26 cellular contexts compared by ENCODE assay signal in genomic region chr2:194003911-194004310, GRCh38.
"Had no signal": no experiment of that assay in that cellular context is flagged by ENCODE, and none has a peak within 500 bp of the region (broad histone marks: within the 10 kb centered on the region; RNA-seq: fewer than 3 reads in every experiment).

No MANE protein-coding gene starts in this region.

- ATAC-seq: activated CD4-positive, alpha-beta T cell treated with anti-CD3 and anti-CD28 coated beads for 36 hours; activated naive CD4-positive, alpha-beta T cell treated with anti-CD3 and anti-CD28 coated beads, Interleukin-2, amount 50 U/mL, for 72 hours; activated T-cell treated with anti-CD3 and anti-CD28 coated beads, Interleukin-2, amount 50 U/mL, for 72 hours; body of pancreas; esophagus mucosa; gastrocnemius medialis; left ventricle myocardium superior; right lobe of liver; stimulated activated naive CD8-positive, alpha-beta T cell treated with anti-CD3 and anti-CD28 coated beads, Interleukin-15, amount 100 ng/mL, for 72 hours had no signal

- H3K4me3 ChIP-seq: body of pancreas, gastrocnemius medialis, ovary, right lobe of liver, vagina had no signal

- H3K27ac ChIP-seq: body of pancreas, gastrocnemius medialis, neutrophil, ovary, right lobe of liver, vagina had no signal

- H3K4me1 ChIP-seq: body of pancreas, gastrocnemius medialis, right lobe of liver, vagina had no signal

- H3K9me3 ChIP-seq: body of pancreas, gastrocnemius medialis, neutrophil, ovary, right lobe of liver, vagina had no signal

- H3K36me3 ChIP-seq: gastrocnemius medialis, neutrophil, ovary, right lobe of liver, vagina had no signal

- FAIRE-seq: endothelial cell of umbilical vein, small intestine had no signal

- H3K27me3 ChIP-seq: body of pancreas, gastrocnemius medialis, neutrophil, ovary, right lobe of liver, vagina had no signal

- DNase-seq: activated CD4-positive, alpha-beta T cell treated with anti-CD3 and anti-CD28 coated beads for 36 hours; activated CD4-positive, alpha-beta T cell treated with anti-CD3 and anti-CD28 coated beads, Interleukin-2, amount 50 U/mL, for 4 hours; activated CD4-positive, CD25-positive, alpha-beta regulatory T cell; activated naive CD4-positive, alpha-beta T cell; activated T-cell treated with anti-CD3 and anti-CD28 coated beads for 4 hours; activated T-cell treated with anti-CD3 and anti-CD28 coated beads, Interleukin-2, amount 50 U/mL, for 72 hours; anterior cingulate cortex; body of pancreas; gastrocnemius medialis; glutamatergic neuron; islet precursor cell; left ventricle myocardium superior; ovary; right lobe of liver; small intestine; stimulated activated CD4-positive, alpha-beta T cell treated with anti-CD3 and anti-CD28 coated beads, Interleukin-1b, Interleukin-23, amount 100 ng/mL, for 48 hours; stimulated activated CD4-positive, alpha-beta T cell treated with anti-CD3 and anti-CD28 coated beads, Interleukin-4, amount 100 ng/mL, for 4 hours; stimulated activated CD8-positive, alpha-beta memory T cell treated with anti-CD3 and anti-CD28 coated beads, Interleukin-4, amount 100 ng/mL, for 48 hours; stimulated activated naive CD8-positive, alpha-beta T cell treated with anti-CD3 and anti-CD28 coated beads, Interleukin-15, amount 100 ng/mL, for 72 hours; substantia nigra; T-helper 2 cell had no signal
